8 cellular contexts compared by ENCODE assay signal in genomic region chr3:69080233-69080644, GRCh38. TPM values are rescaled to one million over a fixed set of nuclear protein-coding genes. Genes with fewer than 3 reads are reported as not detected.
DNase-seq lines count a peak whose midpoint lies in the region; ATAC-seq and TF ChIP-seq lines count a peak whose summit lies in the region.

Gene UBA3, minus strand, starts transcription at chr3:69080365. Its CDS starts 12 bp downstream, at chr3:69080353.

- H3K4me3 ChIP-seq in WERI-Rb-1 (ENCODE audit: low read depth, low read length) = peak within 1 kb of the TSS; percentile 74
- H3K4me3 ChIP-seq in breast epithelium = peak within 1 kb of the TSS; percentile 75 to 98 (median 81)
- H3K4me3 ChIP-seq in skin epidermis = peak within 1 kb of the TSS; percentile 62 to 98 (median 92)

- intact Hi-C loops in breast epithelium (cut with DNase I; ENCODE audit: low total_unique reads) = no loop called here

- TF ChIP-seq CTCF in WERI-Rb-1 (IDR thresholded peaks at IDR 0.05; ENCODE audit: low read depth, low read length) = no peak
- no peak for TF ChIP-seq CTCF in breast epithelium (IDR thresholded peaks at IDR 0.05)

- no peak for TF ChIP-seq POLR2A in breast epithelium (IDR thresholded peaks at IDR 0.05)

- ATAC-seq in HG03064 (IDR thresholded peaks at IDR 0.05; ENCODE audit: low read depth, unreplicated experiment) = peak; percentile 41

- DNase-seq in SIG-M5 treated with dmso at 0.1 percent for 504 hours (lab: John Stamatoyannopoulos, UW; ENCODE audit: unreplicated experiment) = peak; percentile 88
- no peak for DNase-seq in SIG-M5 (lab: John Stamatoyannopoulos, UW)
- peak; percentile 57 for DNase-seq in NCI-H2196 (lab: John Stamatoyannopoulos, UW; ENCODE audit: unreplicated experiment)
- peak; percentile 92 for DNase-seq in WERI-Rb-1
- DNase-seq in breast epithelium (ENCODE audit: low spot score in 2 of 2) = peak; percentile 87 to 92
- peak; percentile 88 for DNase-seq in iPS-NIHi11 (ENCODE audit: low spot score)

- H3K9me3 ChIP-seq in WERI-Rb-1 (ENCODE audit: severe bottlenecking) (no peaks in the 10 kb centered on the region), breast epithelium (no peaks in the 10 kb centered on the region)

- H3K4me1 ChIP-seq in breast epithelium = peaks cover 0 to 7% of the 10 kb centered on the region in 2 donors

- peak within 1 kb of the TSS; percentile 85 for H3K27ac ChIP-seq in WERI-Rb-1
- H3K27ac ChIP-seq in breast epithelium = peak within 1 kb of the TSS; percentile 76 to 90
- peak within 1 kb of the TSS; percentile 77 to 99 (median 95) for H3K27ac ChIP-seq in skin epidermis

- no peaks in the 10 kb centered on the region for H3K27me3 ChIP-seq in WERI-Rb-1 (ENCODE audit: insufficient read depth, low read depth, severe bottlenecking)
- H3K27me3 ChIP-seq in breast epithelium = no peaks in the 10 kb centered on the region

- H3K36me3 ChIP-seq in WERI-Rb-1 (peaks cover 4% of the 10 kb centered on the region), breast epithelium (no peaks in the 10 kb centered on the region)

RNA-seq across cellular contexts. Expression of gene UBA3, which starts in this region (rescaled TPM):
- total RNA-seq in breast epithelium = 10 to 100 TPM; 49.4 to 88.4 (median 69.2) TPM
